In the genomic region with DNA sequence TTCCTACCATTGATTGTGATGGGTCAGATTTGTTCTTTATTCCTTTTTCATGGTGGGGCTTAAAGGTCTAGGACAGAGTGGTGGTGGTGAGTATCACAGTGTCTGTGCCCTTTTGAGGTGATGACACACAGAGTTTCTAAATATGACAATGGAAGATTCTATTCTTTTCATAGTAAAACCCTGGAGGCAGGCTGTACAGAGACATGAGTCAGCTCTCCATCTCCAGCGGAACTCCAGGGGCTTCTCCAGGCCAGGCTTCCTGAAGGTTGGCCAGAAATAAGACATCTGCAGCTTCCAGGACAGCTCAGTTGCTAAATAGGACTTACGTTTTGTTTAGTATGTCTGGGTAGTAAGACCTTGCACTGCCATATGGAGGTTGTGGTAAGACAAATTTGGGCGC, we compare ENCODE assay signal across 1 cellular context.
TF ChIP-seq lines count a peak whose summit lies in the region.

No MANE protein-coding gene starts in this region.

TF ChIP-seq in IMR-90, 13 proteins besides CTCF, POLR2A, EP300 and RAD21 (continued from another document):
- no peak for TF ChIP-seq BHLHE40 (IDR thresholded peaks at IDR 0.05; ENCODE audit: low read depth, low read length)
- no peak for TF ChIP-seq MXI1 (IDR thresholded peaks at IDR 0.05; ENCODE audit: borderline replicate concordance, low read depth, low read length)
- TF ChIP-seq MAFK (IDR thresholded peaks at IDR 0.05; ENCODE audit: low read depth, low read length): no peak
- TF ChIP-seq, protein P1, sequence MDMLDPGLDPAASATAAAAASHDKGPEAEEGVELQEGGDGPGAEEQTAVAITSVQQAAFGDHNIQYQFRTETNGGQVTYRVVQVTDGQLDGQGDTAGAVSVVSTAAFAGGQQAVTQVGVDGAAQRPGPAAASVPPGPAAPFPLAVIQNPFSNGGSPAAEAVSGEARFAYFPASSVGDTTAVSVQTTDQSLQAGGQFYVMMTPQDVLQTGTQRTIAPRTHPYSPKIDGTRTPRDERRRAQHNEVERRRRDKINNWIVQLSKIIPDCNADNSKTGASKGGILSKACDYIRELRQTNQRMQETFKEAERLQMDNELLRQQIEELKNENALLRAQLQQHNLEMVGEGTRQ (IDR thresholded peaks at IDR 0.05; ENCODE audit: low read depth, low read length): no peak
- 0 out of 2 replicates have a peak, but pooled peaks have one; percentile 6 for TF ChIP-seq SMC3 (IDR thresholded peaks at IDR 0.05; ENCODE audit: low read depth, low read length)
TF ChIP-seq in IMR-90: peak in this region for 2.
